ENCODE assay signal across 10 cellular contexts in the genomic region with DNA sequence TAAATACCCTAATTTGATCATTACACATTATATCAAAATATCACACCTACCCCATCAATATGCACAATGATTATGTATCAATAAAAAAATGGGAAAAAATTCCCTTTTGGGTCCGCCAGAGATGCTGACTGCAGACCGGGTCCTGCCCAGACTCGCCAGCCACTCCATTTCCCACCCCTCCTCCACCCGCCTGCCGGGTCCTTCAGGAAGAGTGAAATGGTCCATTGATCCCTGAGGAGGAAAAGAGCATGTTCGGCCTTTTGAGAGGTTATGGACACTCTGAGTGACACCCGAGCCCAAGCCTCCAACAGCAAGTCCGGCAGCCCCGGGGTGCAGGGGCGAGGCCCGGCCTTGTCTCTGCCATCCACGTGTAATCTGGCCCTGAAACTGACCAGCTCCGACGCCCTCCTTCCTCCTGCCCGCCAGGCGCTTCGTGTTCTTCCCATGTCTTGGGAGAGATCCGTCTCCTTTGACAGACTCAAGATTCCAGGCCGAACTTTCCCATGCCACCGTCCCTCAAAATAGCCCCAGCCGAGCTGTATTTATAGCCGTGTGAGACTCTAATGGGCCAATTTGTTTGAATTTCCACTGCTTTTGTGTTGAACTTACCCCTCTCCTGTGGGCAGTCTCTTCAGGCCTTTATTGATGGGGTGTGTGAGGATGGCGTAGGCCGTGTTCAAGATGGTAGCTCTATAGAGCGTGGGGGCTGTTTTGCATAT.
DNase-seq lines count a peak whose midpoint lies in the region; ATAC-seq and TF ChIP-seq lines count a peak whose summit lies in the region.
"Had no signal": no experiment of that assay in that cellular context is flagged by ENCODE, and none has a peak within 500 bp of the region (broad histone marks: within the 10 kb centered on the region; RNA-seq: fewer than 3 reads in every experiment).

No MANE protein-coding gene starts in this region.

- H3K4me1 Mint-ChIP-seq in endodermal cell (peaks cover 24% of the 10 kb centered on the region), nephron progenitor cell (peaks cover 72% of the 10 kb centered on the region)

- no peak for TF ChIP-seq POLR2A in upper lobe of left lung (IDR thresholded peaks at IDR 0.05)

- ATAC-seq in upper lobe of left lung (ENCODE audit: low FRiP score in 2 of 2), result peak in 1 of 2 donors; percentile 27

- DNase-seq in NCI-H345 (lab: John Stamatoyannopoulos, UW) (peak; percentile 13), NCI-H345 treated with DMSO at 0.1 percent for 48 hours (lab: John Stamatoyannopoulos, UW; ENCODE audit: unreplicated experiment) (no peak), endodermal cell (peak; percentile 71), nephron progenitor cell (peak; percentile 32), upper lobe of left lung (peak in 1 of 2 donors; percentile 70), COLO829 (ENCODE audit: low spot score) (no peak), NCI-H2107 (lab: John Stamatoyannopoulos, UW) (no peak), HuH-7.5 (ENCODE audit: low spot score) (no peak)
- DNase-seq: activated effector memory CD4-positive, alpha-beta T cell treated with Interleukin-2 at 50 U/mL for 16 hours; GDM1 had no signal

- H3K4me3 Mint-ChIP-seq in endodermal cell, result peak overlapping the region; percentile 21
- peak overlapping the region; percentile 15 for H3K4me3 Mint-ChIP-seq in nephron progenitor cell

- H3K9me3 ChIP-seq in endodermal cell (ENCODE audit: control insufficient read depth, low read length), result no peaks in the 10 kb centered on the region
- no peaks in the 10 kb centered on the region for H3K9me3 ChIP-seq in upper lobe of left lung

- peaks cover 79% of the 10 kb centered on the region for H3K27me3 Mint-ChIP-seq in endodermal cell (ENCODE audit: insufficient read depth)
- peaks cover 14% of the 10 kb centered on the region for H3K27me3 Mint-ChIP-seq in nephron progenitor cell (ENCODE audit: low read depth, poor library complexity)

- no peak for TF ChIP-seq EP300 in upper lobe of left lung (IDR thresholded peaks at IDR 0.05)

- no peaks in the 10 kb centered on the region for H3K36me3 ChIP-seq in endodermal cell (ENCODE audit: control insufficient read depth, insufficient read depth, low read length)
- H3K36me3 ChIP-seq in upper lobe of left lung, result no peaks in the 10 kb centered on the region

- TF ChIP-seq CTCF in endodermal cell (conservative IDR thresholded peaks at IDR 0.05), result no peak
- TF ChIP-seq CTCF in nephron progenitor cell (IDR thresholded peaks at IDR 0.05), result no peak
- no peak for TF ChIP-seq CTCF in upper lobe of left lung (IDR thresholded peaks at IDR 0.05)

- H3K27ac Mint-ChIP-seq in endodermal cell (no peak overlapping the region), nephron progenitor cell (peak overlapping the region; percentile 89)

- no peak overlapping the region for H3K27ac ChIP-seq in endodermal cell (ENCODE audit: low read depth, low read length)
- peak overlapping the region; percentile 58 to 71 (median 62) for H3K27ac ChIP-seq in upper lobe of left lung

- H3K9ac ChIP-seq in endodermal cell (ENCODE audit: extremely low read depth, low read length, poor library complexity, severe bottlenecking), result no peak overlapping the region

- peaks cover 6% of the 10 kb centered on the region for H3K27me3 ChIP-seq in endodermal cell (ENCODE audit: control insufficient read depth, insufficient read depth, low read length, poor library complexity, severe bottlenecking)
- no peaks in the 10 kb centered on the region for H3K27me3 ChIP-seq in upper lobe of left lung

- H3K4me3 ChIP-seq in endodermal cell (ENCODE audit: low read length) (no peak overlapping the region), upper lobe of left lung (no peak overlapping the region)

- WGBS in endodermal cell (ENCODE audit: insufficient coverage in 1 of 2, insufficient read length in 1 of 2), 2 experiments, result 86 to 88% methylated on average over 12 to 25 of the region's 25 CpGs
- WGBS in upper lobe of left lung, 2 donors, result 70% methylated on average over 23 to 25 of the region's 25 CpGs

- H3K9me3 Mint-ChIP-seq in endodermal cell (no peaks in the 10 kb centered on the region), nephron progenitor cell (no peaks in the 10 kb centered on the region)

- H3K36me3 Mint-ChIP-seq in endodermal cell (ENCODE audit: low read depth) (no peaks in the 10 kb centered on the region), nephron progenitor cell (ENCODE audit: low read depth) (no peaks in the 10 kb centered on the region)

- H3K4me1 ChIP-seq in endodermal cell (ENCODE audit: control insufficient read depth, insufficient read depth, low read length), result no peaks in the 10 kb centered on the region
- peaks cover 12 to 36% (median 24%) of the 10 kb centered on the region in 4 donors for H3K4me1 ChIP-seq in upper lobe of left lung

Comparison
In these comparisons a context has a peak if more than half of its experiments do, and no peak if none do; other contexts are left out.
1. DNase-seq: peak in NCI-H345 (single experiment), endodermal cell (single experiment) and nephron progenitor cell (single experiment); none in NCI-H345 treated with DMSO at 0.1 percent for 48 hours (single experiment), COLO829 (single experiment), NCI-H2107 (single experiment) and HuH-7.5 (single experiment).